ENCODE assay signal across 6 cellular contexts in the genomic region with DNA sequence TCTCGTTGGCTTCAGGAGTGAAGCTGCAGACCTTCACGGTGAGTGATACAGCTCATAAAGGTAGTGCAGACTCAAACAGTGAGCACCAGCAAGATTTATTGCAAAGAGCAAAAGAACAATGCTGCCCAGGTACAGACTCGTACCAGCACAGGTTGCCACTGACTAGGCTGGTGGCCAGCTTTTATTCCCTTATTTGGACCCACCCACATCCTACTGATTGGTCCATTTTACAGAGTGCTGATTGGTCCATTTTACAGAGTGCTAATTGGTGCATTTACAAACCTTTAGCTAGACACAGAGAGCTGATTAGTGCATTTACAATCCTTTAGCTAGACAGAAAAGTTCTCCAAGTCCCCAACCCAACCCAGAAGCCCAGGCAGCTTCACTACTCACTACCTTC. TPM values are rescaled to one million over a fixed set of nuclear protein-coding genes. Genes with fewer than 3 reads are reported as not detected.
DNase-seq lines count a peak whose midpoint lies in the region; ATAC-seq, FAIRE-seq and TF ChIP-seq lines count a peak whose summit lies in the region.
"Not testable (repeated sequence)": the region's sequence is repeated elsewhere in the genome, so short reads cannot be mapped to it uniquely, and the experiment has no call there.

No MANE protein-coding gene starts in this region.

- H4K8ac ChIP-seq in mesenchymal stem cell (ENCODE audit: low read length) = not testable (repeated sequence)

- not testable (repeated sequence) for H2AK5ac ChIP-seq in mesenchymal stem cell (ENCODE audit: low read length, severe bottlenecking)

- not testable (repeated sequence) for H3K9ac ChIP-seq in K562 (ENCODE audit: insufficient read depth in 1 of 2, low read depth in 2 of 2, low read length in 2 of 2); mesenchymal stem cell (ENCODE audit: low read length)

- H3K36me3 ChIP-seq in K562 (ENCODE audit: control insufficient read depth, insufficient read depth, low read length); mesenchymal stem cell (ENCODE audit: control insufficient read depth in 1 of 2, insufficient read depth in 2 of 2, low read depth in 1 of 2, low read length in 2 of 2); sigmoid colon; upper lobe of right lung: not testable (repeated sequence)

- TF ChIP-seq RAD21 in K562 (CRISPR knock-in tag; conservative IDR thresholded peaks at IDR 0.05 in 1 of 2, IDR thresholded peaks at IDR 0.05 in 1 of 2) = not testable (repeated sequence)

- peak overlapping the region; percentile 39 for H4K91ac ChIP-seq in mesenchymal stem cell (ENCODE audit: low read length)

- ATAC-seq in K562 = peak; percentile 54
- not testable (repeated sequence) for ATAC-seq in upper lobe of right lung

- H2BK12ac ChIP-seq in mesenchymal stem cell (ENCODE audit: low read length in 2 of 2) = not testable (repeated sequence)

- not testable (repeated sequence) for H2BK120ac ChIP-seq in mesenchymal stem cell (ENCODE audit: low read depth, low read length)

- H2AFZ ChIP-seq in K562 (ENCODE audit: low read depth, low read length) = 0 out of 2 replicates have a peak overlapping the region, but pooled peaks have one; percentile 25
- not testable (repeated sequence) for H2AFZ ChIP-seq in mesenchymal stem cell (ENCODE audit: low read depth, low read length)

- BruUV-seq in K562 (replicated peaks; lab: Mats Ljungman, UMichigan) = not testable (repeated sequence)

- H3K18ac ChIP-seq in mesenchymal stem cell (ENCODE audit: low read depth in 1 of 2, low read length in 2 of 2) = not testable (repeated sequence)

- not testable (repeated sequence) for H2BK15ac ChIP-seq in mesenchymal stem cell (ENCODE audit: low read depth, poor library complexity, severe bottlenecking)

- not testable (repeated sequence) for H3K9me1 ChIP-seq in K562 (ENCODE audit: control insufficient read depth, insufficient read depth, low read length)

- in situ Hi-C loops in K562 (cut with MboI) = not testable (repeated sequence)

- not testable (repeated sequence) for FAIRE-seq in K562 (lab: Jason Lieb, UNC)

- H3K27ac ChIP-seq in K562 (ENCODE audit: extremely low read depth, low read depth, low read length); coronary artery; mesenchymal stem cell (ENCODE audit: low read length, poor library complexity, severe bottlenecking); sigmoid colon; upper lobe of right lung: not testable (repeated sequence)

- H3K79me1 ChIP-seq in mesenchymal stem cell (replicated peaks; ENCODE audit: low read length, poor library complexity, severe bottlenecking) = not testable (repeated sequence)

- TF ChIP-seq POLR2A in K562 (conservative IDR thresholded peaks at IDR 0.05); sigmoid colon (IDR thresholded peaks at IDR 0.05): not testable (repeated sequence)

- not testable (repeated sequence) for H3K4me3 ChIP-seq in K562; coronary artery; mesenchymal stem cell (ENCODE audit: insufficient read depth in 1 of 2, low read depth in 1 of 2, low read length in 2 of 2); sigmoid colon; upper lobe of right lung

- H3K4me2 ChIP-seq in K562 (ENCODE audit: insufficient read depth, low read length) = not testable (repeated sequence)
- peak overlapping the region; percentile 3 for H3K4me2 ChIP-seq in mesenchymal stem cell (ENCODE audit: low read length, poor library complexity, severe bottlenecking)

- not testable (repeated sequence) for TF ChIP-seq EP300 in K562 (IDR thresholded peaks at IDR 0.05; ENCODE audit: low read length); sigmoid colon (IDR thresholded peaks at IDR 0.05)

- peak; percentile 66 for DNase-seq in NCI-H748 (lab: John Stamatoyannopoulos, UW; ENCODE audit: unreplicated experiment)
- not testable (repeated sequence) for DNase-seq in K562 (ENCODE audit: extremely low read depth in 1 of 4, low spot score in 3 of 4); mesenchymal stem cell
- peak; percentile 16 for DNase-seq in coronary artery (ENCODE audit: low spot score)
- DNase-seq in sigmoid colon = peak; percentile 4
- DNase-seq in upper lobe of right lung = peak; percentile 1

- not testable (repeated sequence) for H3K79me2 ChIP-seq in K562 (ENCODE audit: control insufficient read depth, insufficient read depth, low read length)

- H3K9me3 ChIP-seq in K562 (replicated peaks; ENCODE audit: control insufficient read depth, insufficient read depth, low read depth, low read length); mesenchymal stem cell (ENCODE audit: control insufficient read depth, low read length); sigmoid colon; upper lobe of right lung: not testable (repeated sequence)

- H2BK5ac ChIP-seq in mesenchymal stem cell (ENCODE audit: low read depth, low read length, poor library complexity, severe bottlenecking) = not testable (repeated sequence)

- H3K27me3 ChIP-seq in K562 (ENCODE audit: control insufficient read depth in 2 of 2, insufficient read depth in 2 of 2, low read length in 2 of 2) (peaks cover 43 to 53% of the 10 kb centered on the region in 2 experiments), mesenchymal stem cell (ENCODE audit: control insufficient read depth in 1 of 2, insufficient read depth in 1 of 2, low read length in 2 of 2) (peaks cover 28 to 62% of the 10 kb centered on the region in 2 experiments), sigmoid colon (peaks cover 5 to 51% (median 8%) of the 10 kb centered on the region in 3 donors), upper lobe of right lung (peaks cover 50% of the 10 kb centered on the region)

- not testable (repeated sequence) for H3K4me1 ChIP-seq in K562 (replicated peaks in 1 of 2; ENCODE audit: control insufficient read depth in 2 of 2, insufficient read depth in 2 of 2, low read length in 2 of 2); mesenchymal stem cell (ENCODE audit: control insufficient read depth, insufficient read depth, low read depth, low read length); sigmoid colon; upper lobe of right lung

- H3K14ac ChIP-seq in mesenchymal stem cell (ENCODE audit: low read length in 2 of 2) = not testable (repeated sequence)

- CTCF ChIA-PET in K562 (lab: Yijun Ruan, JAX; ENCODE audit: low intra/inter-chr PET ratio) = not testable (repeated sequence)

- intact Hi-C loops in K562 (cut with micrococcal nuclease); sigmoid colon (cut with DNase I); upper lobe of right lung (cut with DNase I): not testable (repeated sequence)

- POLR2A ChIA-PET in K562 (lab: Yijun Ruan, JAX) = interaction anchor here (0.7 kb wide), 1 partner anchor 8 kb away, joined by 3 read pairs; no protein-coding TSS in a partner anchor

- not testable (repeated sequence) for H3K4ac ChIP-seq in mesenchymal stem cell (ENCODE audit: low read depth in 1 of 2, low read length in 2 of 2)

- not testable (repeated sequence) for H3K23ac ChIP-seq in mesenchymal stem cell (ENCODE audit: low read length in 2 of 2)

- TF ChIP-seq CTCF in K562 (IDR thresholded peaks at IDR 0.05 in 2 of 3, conservative IDR thresholded peaks at IDR 0.05 in 1 of 3; ENCODE audit: insufficient read depth in 2 of 3, low read depth in 1 of 3, low read length in 3 of 3); coronary artery (IDR thresholded peaks at IDR 0.05); sigmoid colon (IDR thresholded peaks at IDR 0.05); upper lobe of right lung (IDR thresholded peaks at IDR 0.05): not testable (repeated sequence)

- not testable (repeated sequence) for H4K20me1 ChIP-seq in K562 (replicated peaks; ENCODE audit: control insufficient read depth, insufficient read depth, low read length)

- 0% methylated on average over 3 of the region's 3 CpGs for WGBS in K562 (ENCODE audit: insufficient coverage, low coverage, missing lambda C conversion rate)
- 87% methylated on average over 3 of the region's 3 CpGs for WGBS in mesenchymal stem cell
- 62 to 88% methylated on average over 3 of the region's 3 CpGs for WGBS in sigmoid colon, 2 donors

RNA-seq across cellular contexts. Expression of gene CEP72, which starts 29.7 kb away (rescaled TPM):
- 124 and 152 TPM in 2 replicates for total RNA-seq in K562 (2011; cell fraction: chromatin; rRNA removed; ENCODE audit: low replicate concordance)
- total RNA-seq in K562 (2011; cell fraction: nucleolus; rRNA removed) = 76.5 and 81.0 TPM in 2 replicates
- 63.1 and 68.9 TPM in 2 replicates for total RNA-seq in K562 (2011; cell fraction: nucleoplasm; rRNA removed)
- total RNA-seq in K562 (2014; rRNA removed) (17.6 and 27.4 TPM in 2 replicates), K562 (2014; rRNA removed; fragmentation: Illumina TruSeq; extraction: Trizol) (9.4 and 11.3 TPM in 2 replicates), K562 (2015; rRNA removed; fragmentation: Illumina TruSeq; extraction: Trizol) (16.3 and 17.4 TPM in 2 replicates), K562 (2021) (33.3 and 38.1 TPM in 2 replicates), sigmoid colon (1 to 10 TPM in 2 of 4 donors, under 1 TPM in 2; 0.36 to 5.0 (median 1.4) TPM), upper lobe of right lung (13.2 TPM)
- polyA plus RNA-seq in K562 (2011; rRNA removed) (14.0 and 17.8 TPM in 2 replicates), K562 (2014; fragmentation: Illumina TruSeq; extraction: Trizol) (14.2 and 15.2 TPM in 2 replicates), K562 (2014; fragmentation: Nextera tagmentation; extraction: Ambion mirVana) (1 to 10 TPM in 1 of 2 experiments, under 1 TPM in 1; 0.89 to 1.4 TPM), K562 (2014; rRNA removed) (19.9 and 28.6 TPM in 2 replicates), sigmoid colon (1 to 10 TPM in 2 of 3 donors, under 1 TPM in 1; 0.60 to 7.1 (median 1.6) TPM)
- 11.8 and 15.1 TPM in 2 replicates for polyA plus RNA-seq in K562 (2011; cell fraction: cytosol; rRNA removed)
- 32.3 and 49.2 TPM in 2 replicates for polyA plus RNA-seq in K562 (2011; cell fraction: nucleus; rRNA removed)
- polyA plus RNA-seq in K562 (2012) = 15.2 and 20.5 TPM in 2 replicates
- 23.6 and 27.4 TPM in 2 replicates for polyA minus RNA-seq in K562 (2011; rRNA and poly(A)+ RNA removed)
- polyA minus RNA-seq in K562 (2011; cell fraction: cytosol; rRNA and poly(A)+ RNA removed) = 19.7 and 26.2 TPM in 2 replicates
- polyA minus RNA-seq in K562 (2011; cell fraction: nucleus; rRNA and poly(A)+ RNA removed) = 40.4 and 45.3 TPM in 2 replicates
- polyA plus RNA-seq in mesenchymal stem cell (2013, experiment 1 of 2) = 0.48 TPM
- polyA plus RNA-seq in mesenchymal stem cell (2013, experiment 2 of 2) = 0.42 TPM

RNA-seq across cellular contexts. Expression of gene SLC9A3, which starts 58.2 kb away (rescaled TPM):
- 2.7 and 4.4 TPM in 2 replicates for total RNA-seq in K562 (2011; cell fraction: chromatin; rRNA removed; ENCODE audit: low replicate concordance)
- 4.6 and 5.5 TPM in 2 replicates for total RNA-seq in K562 (2011; cell fraction: nucleolus; rRNA removed)
- total RNA-seq in K562 (2011; cell fraction: nucleoplasm; rRNA removed) = 3.2 and 4.1 TPM in 2 replicates
- total RNA-seq in K562 (2014; rRNA removed) (4.7 and 6.7 TPM in 2 replicates), K562 (2014; rRNA removed; fragmentation: Illumina TruSeq; extraction: Trizol) (1.3 and 1.5 TPM in 2 replicates), K562 (2015; rRNA removed; fragmentation: Illumina TruSeq; extraction: Trizol) (2.1 and 2.9 TPM in 2 replicates), K562 (2021) (4.0 and 4.4 TPM in 2 replicates), sigmoid colon (1 to 10 TPM in 3 of 4 donors, under 1 TPM in 1; 0.83 to 2.5 (median 2.4) TPM), upper lobe of right lung (1.0 TPM)
- polyA plus RNA-seq in K562 (2011; rRNA removed) (2.6 and 3.7 TPM in 2 replicates), K562 (2014; fragmentation: Illumina TruSeq; extraction: Trizol) (3.6 and 3.7 TPM in 2 replicates), K562 (2014; fragmentation: Nextera tagmentation; extraction: Ambion mirVana) (not detected), K562 (2014; rRNA removed) (5.8 and 7.3 TPM in 2 replicates), sigmoid colon (10 to 100 TPM; 12.0 to 51.3 (median 19.9) TPM)
- polyA plus RNA-seq in K562 (2011; cell fraction: cytosol; rRNA removed) = 3.0 and 6.6 TPM in 2 replicates
- 4.7 and 8.2 TPM in 2 replicates for polyA plus RNA-seq in K562 (2011; cell fraction: nucleus; rRNA removed)
- 3.0 and 3.6 TPM in 2 replicates for polyA plus RNA-seq in K562 (2012)
- 0.99 and 1.2 TPM in 2 replicates for polyA minus RNA-seq in K562 (2011; rRNA and poly(A)+ RNA removed)
- polyA minus RNA-seq in K562 (2011; cell fraction: cytosol; rRNA and poly(A)+ RNA removed) = 0.82 and 2.1 TPM in 2 replicates
- 3.0 and 3.6 TPM in 2 replicates for polyA minus RNA-seq in K562 (2011; cell fraction: nucleus; rRNA and poly(A)+ RNA removed)
- polyA plus RNA-seq in mesenchymal stem cell (2013, experiment 1 of 2) = 1.1 TPM
- polyA plus RNA-seq in mesenchymal stem cell (2013, experiment 2 of 2) = 1.1 TPM
